14 cellular contexts compared by ENCODE assay signal in genomic region chr3:107028086-107028485, GRCh38.
"Had no signal": no experiment of that assay in that cellular context is flagged by ENCODE, and none has a peak within 500 bp of the region (broad histone marks: within the 10 kb centered on the region; RNA-seq: fewer than 3 reads in every experiment).

No MANE protein-coding gene starts in this region.

- DNase-seq: effector memory CD8-positive, alpha-beta T cell; mucosa of descending colon; natural killer cell; right cardiac atrium; stimulated activated CD4-positive, alpha-beta T cell treated with anti-CD3 and anti-CD28 coated beads, Interleukin-2, amount 100 ng/mL, for 48 hours; stimulated activated naive CD4-positive, alpha-beta T cell treated with Interleukin-2 at 50 U/mL for 16 hours; tibial artery; upper lobe of right lung had no signal

- H3K36me3 ChIP-seq: esophagus muscularis mucosa, suprapubic skin, tibial artery, upper lobe of right lung had no signal

- H3K9me3 ChIP-seq: esophagus muscularis mucosa, mucosa of descending colon, tibial artery, upper lobe of right lung had no signal

- H3K27me3 ChIP-seq: esophagus muscularis mucosa, hepatocyte, suprapubic skin, tibial artery, upper lobe of right lung had no signal

- H3K4me1 ChIP-seq: suprapubic skin, tibial artery, upper lobe of right lung had no signal

- H3K27ac ChIP-seq: coronary artery, epithelial cell of prostate, esophagus muscularis mucosa, hepatocyte, suprapubic skin, tibial artery, upper lobe of right lung had no signal

- H3K4me3 ChIP-seq: coronary artery, esophagus muscularis mucosa, hepatocyte, mucosa of descending colon, smooth muscle cell, suprapubic skin, tibial artery, upper lobe of right lung had no signal
